In genomic region chr5:122701640-122702523, GRCh38 we compare ENCODE assay signal across 9 cellular contexts.
DNase-seq lines count a peak whose midpoint lies in the region; ATAC-seq and FAIRE-seq lines count a peak whose summit lies in the region.
"Had no signal": no experiment of that assay in that cellular context is flagged by ENCODE, and none has a peak within 500 bp of the region (broad histone marks: within the 10 kb centered on the region; RNA-seq: fewer than 3 reads in every experiment).

No MANE protein-coding gene starts in this region.

- H3K36me3 Mint-ChIP-seq in CD8-positive, alpha-beta memory T cell, result no peaks in the 10 kb centered on the region

- no peaks in the 10 kb centered on the region for H3K4me1 ChIP-seq in small intestine (ENCODE audit: control insufficient read depth in 2 of 2, insufficient read depth in 1 of 2, low read depth in 1 of 2, low read length in 1 of 2)
- no peaks in the 10 kb centered on the region for H3K4me1 ChIP-seq in right cardiac atrium (ENCODE audit: control insufficient read depth, insufficient read depth, low read length)
- no peaks in the 10 kb centered on the region for H3K4me1 ChIP-seq in CD8-positive, alpha-beta memory T cell (ENCODE audit: insufficient read depth, low read length)

- no peaks in the 10 kb centered on the region for H3K27me3 ChIP-seq in small intestine (ENCODE audit: control insufficient read depth in 2 of 2, insufficient read depth in 2 of 2, low read length in 2 of 2)
- H3K27me3 ChIP-seq in right cardiac atrium (ENCODE audit: control insufficient read depth, insufficient read depth), result no peaks in the 10 kb centered on the region
- H3K27me3 ChIP-seq in CD8-positive, alpha-beta memory T cell (ENCODE audit: insufficient read depth, low read length, poor library complexity, severe bottlenecking), result no peaks in the 10 kb centered on the region

- no peaks in the 10 kb centered on the region for H3K9me3 ChIP-seq in small intestine (ENCODE audit: control insufficient read depth, low read depth)
- H3K9me3 ChIP-seq in right cardiac atrium (ENCODE audit: control insufficient read depth, low read length), result no peaks in the 10 kb centered on the region
- H3K9me3 ChIP-seq in CD8-positive, alpha-beta memory T cell (ENCODE audit: low read length), result no peaks in the 10 kb centered on the region

- no peak overlapping the region for H3K4me3 Mint-ChIP-seq in CD8-positive, alpha-beta memory T cell

- POLR2A ChIA-PET in CD8-positive, alpha-beta memory T cell (lab: Charles Lee), result no interaction called here

- ATAC-seq in GM18868 (IDR thresholded peaks at IDR 0.05; ENCODE audit: unreplicated experiment), result peak; percentile 96
- ATAC-seq in GM21447 (IDR thresholded peaks at IDR 0.05; ENCODE audit: unreplicated experiment), result peak; percentile 98
- ATAC-seq in HG03354 (IDR thresholded peaks at IDR 0.05; ENCODE audit: poor library complexity, severe bottlenecking, unreplicated experiment), result peak; percentile 99
- no peak for ATAC-seq in right cardiac atrium
- ATAC-seq: left ventricle myocardium superior had no signal

- CTCF ChIA-PET in CD8-positive, alpha-beta memory T cell (lab: Charles Lee), result no interaction called here

- no peaks in the 10 kb centered on the region for H3K36me3 ChIP-seq in small intestine (ENCODE audit: control insufficient read depth in 2 of 2, insufficient read depth in 2 of 2, low read length in 2 of 2)
- no peaks in the 10 kb centered on the region for H3K36me3 ChIP-seq in CD8-positive, alpha-beta memory T cell (ENCODE audit: insufficient read depth, low read length)

- H3K4me3 ChIP-seq in small intestine (ENCODE audit: low read depth in 1 of 2, low read length in 2 of 2), result no peak overlapping the region
- H3K4me3 ChIP-seq in right cardiac atrium (ENCODE audit: low read length), result no peak overlapping the region
- no peak overlapping the region for H3K4me3 ChIP-seq in CD8-positive, alpha-beta memory T cell (ENCODE audit: low read length)

- WGBS in small intestine, 3 donors, result 74 to 78% (median 76%) methylated on average over 8 of the region's 8 CpGs
- 80% methylated on average over 8 of the region's 8 CpGs for WGBS in right cardiac atrium

- DNase-seq in myocyte (ENCODE audit: low read depth) (peak; percentile 42), small intestine (no peak), right cardiac atrium (no peak)
- DNase-seq in CD8-positive, alpha-beta memory T cell, result no peak
- DNase-seq: left ventricle myocardium superior, NCI-H1436 had no signal

- H3K4me1 Mint-ChIP-seq in CD8-positive, alpha-beta memory T cell, result no peaks in the 10 kb centered on the region

- H3K27ac ChIP-seq in small intestine (ENCODE audit: low read depth in 1 of 2, low read length in 1 of 2), result no peak overlapping the region
- H3K27ac ChIP-seq in right cardiac atrium (ENCODE audit: low read length), result no peak overlapping the region
- H3K27ac ChIP-seq in CD8-positive, alpha-beta memory T cell (ENCODE audit: low read depth, low read length), result no peak overlapping the region

- H3K27me3 Mint-ChIP-seq in CD8-positive, alpha-beta memory T cell, result peaks cover 0 to 4% of the 10 kb centered on the region in 2 donors

- no peak for FAIRE-seq in small intestine (lab: Jason Lieb, UNC)

- intact Hi-C loops in right cardiac atrium (cut with DNase I), result no loop called here

- no peaks in the 10 kb centered on the region for H3K9me3 Mint-ChIP-seq in CD8-positive, alpha-beta memory T cell

- H3K27ac Mint-ChIP-seq in CD8-positive, alpha-beta memory T cell, result no peak overlapping the region

Comparison
In these comparisons a context has a peak if more than half of its experiments do, and no peak if none do; other contexts are left out.
1. ATAC-seq: peak in GM18868 (single experiment), GM21447 (single experiment) and HG03354 (single experiment); none in right cardiac atrium (0 of 2).